8 cellular contexts compared by ENCODE assay signal in the genomic region with DNA sequence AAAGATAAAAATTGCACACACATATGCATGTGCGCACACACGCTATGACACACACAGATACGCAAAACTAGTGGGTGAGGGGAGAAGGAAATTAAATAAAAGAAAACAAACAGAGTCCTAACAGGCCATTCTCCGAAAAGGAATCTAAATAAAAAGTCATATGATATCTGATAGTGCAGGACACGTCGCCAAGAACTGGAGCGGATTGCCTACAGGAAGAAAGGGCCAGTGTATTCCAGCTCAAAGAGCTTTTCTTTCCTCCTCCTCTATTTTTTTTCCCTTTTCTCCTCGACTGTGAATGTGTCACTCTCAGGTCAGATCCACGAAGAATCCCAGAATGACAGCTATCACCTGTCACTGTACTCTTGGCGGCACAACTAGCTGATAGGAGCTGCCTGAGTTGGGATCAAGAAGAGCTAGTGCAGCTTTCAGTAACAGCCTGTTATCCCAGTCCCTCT.
DNase-seq lines count a peak whose midpoint lies in the region; ATAC-seq and TF ChIP-seq lines count a peak whose summit lies in the region.

No MANE protein-coding gene starts in this region.

- TF ChIP-seq POLR2A in Raji (IDR thresholded peaks at IDR 0.05; ENCODE audit: insufficient read depth, low read depth, low read length) (0 out of 2 replicates have a peak, but pooled peaks have one; percentile 1), erythroblast (IDR thresholded peaks at IDR 0.05; ENCODE audit: low read length) (no peak)

- peaks cover 46% of the 10 kb centered on the region for H3K4me1 ChIP-seq in cardiac muscle cell (ENCODE audit: low read depth)

- H3K4me3 Mint-ChIP-seq in activated naive CD8-positive, alpha-beta T cell treated with anti-CD3 and anti-CD28 coated beads, Interleukin-2, amount 50 U/mL, for 24 hours, result no peak overlapping the region

- peak overlapping the region; percentile 88 for H3K27ac ChIP-seq in cardiac muscle cell

- H3K4me3 ChIP-seq in GM12864 (ENCODE audit: low read depth, low read length), result peak overlapping the region; percentile 45
- H3K4me3 ChIP-seq in cardiac muscle cell, result peak overlapping the region; percentile 74

- ATAC-seq in sciatic nerve, result peak; percentile 67
- no peak for ATAC-seq in activated naive CD8-positive, alpha-beta T cell treated with anti-CD3 and anti-CD28 coated beads, Interleukin-2, amount 50 U/mL, for 24 hours

- H3K27me3 ChIP-seq in cardiac muscle cell, result no peaks in the 10 kb centered on the region

- no peaks in the 10 kb centered on the region for H3K9me3 Mint-ChIP-seq in activated naive CD8-positive, alpha-beta T cell treated with anti-CD3 and anti-CD28 coated beads, Interleukin-2, amount 50 U/mL, for 24 hours

- intact Hi-C loops in sciatic nerve (cut with DNase I), result loop anchor here (2.0 kb wide), 1 partner anchor 71 kb away; no protein-coding TSS in a partner anchor

- no peak for TF ChIP-seq CTCF in GM12864 (IDR thresholded peaks at IDR 0.05; ENCODE audit: low read depth, low read length, missing control alignments)
- TF ChIP-seq CTCF in cardiac muscle cell (IDR thresholded peaks at IDR 0.05; ENCODE audit: low read depth, low read length), result no peak

- H3K9me3 ChIP-seq in cardiac muscle cell (ENCODE audit: low read depth), result no peaks in the 10 kb centered on the region

- H3K36me3 ChIP-seq in cardiac muscle cell, result no peaks in the 10 kb centered on the region

- no peak overlapping the region for H3K27ac Mint-ChIP-seq in activated naive CD8-positive, alpha-beta T cell treated with anti-CD3 and anti-CD28 coated beads, Interleukin-2, amount 50 U/mL, for 24 hours

- no peaks in the 10 kb centered on the region for H3K36me3 Mint-ChIP-seq in activated naive CD8-positive, alpha-beta T cell treated with anti-CD3 and anti-CD28 coated beads, Interleukin-2, amount 50 U/mL, for 24 hours (ENCODE audit: low read depth)

- H3K4me1 Mint-ChIP-seq in activated naive CD8-positive, alpha-beta T cell treated with anti-CD3 and anti-CD28 coated beads, Interleukin-2, amount 50 U/mL, for 24 hours, result peaks cover 14% of the 10 kb centered on the region

- H3K27me3 Mint-ChIP-seq in activated naive CD8-positive, alpha-beta T cell treated with anti-CD3 and anti-CD28 coated beads, Interleukin-2, amount 50 U/mL, for 24 hours, result no peaks in the 10 kb centered on the region

- DNase-seq in GM12864 (ENCODE audit: low read depth) (no peak), cardiac muscle cell (ENCODE audit: low read depth in 1 of 2, low spot score in 1 of 2) (peak in 1 of 2 donors; percentile 39), sciatic nerve (ENCODE audit: low spot score) (peak; percentile 68), erythroblast (lab: John Stamatoyannopoulos, UW) (no peak), NCI-H1436 (lab: John Stamatoyannopoulos, UW) (no peak), ACHN (no peak)
- no peak for DNase-seq in activated naive CD8-positive, alpha-beta T cell treated with anti-CD3 and anti-CD28 coated beads, Interleukin-2, amount 50 U/mL, for 24 hours

- in situ Hi-C loops in ACHN (cut with HindIII; ENCODE audit: low pct_ligation_motif_present, low pct_unique_long_range_greater_than_20kb, low sequenced_read_pairs), result no loop called here
